1 cellular context compared by ENCODE assay signal in genomic region chr2:70248145-70248809, GRCh38.
TF ChIP-seq lines count a peak whose summit lies in the region.

A gene with protein sequence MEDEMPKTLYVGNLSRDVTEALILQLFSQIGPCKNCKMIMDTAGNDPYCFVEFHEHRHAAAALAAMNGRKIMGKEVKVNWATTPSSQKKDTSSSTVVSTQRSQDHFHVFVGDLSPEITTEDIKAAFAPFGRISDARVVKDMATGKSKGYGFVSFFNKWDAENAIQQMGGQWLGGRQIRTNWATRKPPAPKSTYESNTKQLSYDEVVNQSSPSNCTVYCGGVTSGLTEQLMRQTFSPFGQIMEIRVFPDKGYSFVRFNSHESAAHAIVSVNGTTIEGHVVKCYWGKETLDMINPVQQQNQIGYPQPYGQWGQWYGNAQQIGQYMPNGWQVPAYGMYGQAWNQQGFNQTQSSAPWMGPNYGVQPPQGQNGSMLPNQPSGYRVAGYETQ (minus strand): TSS chr2:70248628. CDS start chr2:70248430, 198 bp downstream.

TF ChIP-seq in HepG2, 621 proteins besides CTCF, POLR2A, EP300 and RAD21 (continued from another document and continues in another):
- TF ChIP-seq SOX13 (IDR thresholded peaks at IDR 0.05) (peak; percentile 53; the same call in 1 of the 2 replicates), SOX13 (CRISPR knock-in tag; conservative IDR thresholded peaks at IDR 0.05 in 1 of 2, IDR thresholded peaks at IDR 0.05 in 1 of 2) (peak in 1 of 2 experiments; percentile 74; a peak in 2 of 4 replicates), PTBP1 (IDR thresholded peaks at IDR 0.05; ENCODE audit: low read depth, low read length, poor library complexity, severe bottlenecking) (peak; percentile 85), FOXK1 (CRISPR knock-in tag; IDR thresholded peaks at IDR 0.05; ENCODE audit: borderline replicate concordance, low read depth) (no peak; the same call in none of the 2 replicates), SMARCE1 (IDR thresholded peaks at IDR 0.05; ENCODE audit: borderline replicate concordance) (no peak), PITX1 (CRISPR knock-in tag; IDR thresholded peaks at IDR 0.05) (peak; percentile 83), ZNF766 (CRISPR knock-in tag; IDR thresholded peaks at IDR 0.05; ENCODE audit: borderline replicate concordance) (no peak), POLR2AphosphoS2 (IDR thresholded peaks at IDR 0.05; ENCODE audit: low read depth, low read length) (peak; percentile 95), SALL1 (CRISPR knock-in tag; IDR thresholded peaks at IDR 0.05) (peak; percentile 82), KLF9 (CRISPR knock-in tag; IDR thresholded peaks at IDR 0.05; ENCODE audit: low read depth) (peak; percentile 33; the same call in 1 of the 2 replicates), ZNF589 (CRISPR knock-in tag; conservative IDR thresholded peaks at IDR 0.05) (0 out of 2 replicates have a peak, but pooled peaks have one; percentile 38), ZNF703 (CRISPR knock-in tag; IDR thresholded peaks at IDR 0.05; ENCODE audit: borderline replicate concordance) (peak; percentile 20; the same call in 1 of the 2 replicates), ZNF326 (CRISPR knock-in tag; IDR thresholded peaks at IDR 0.05; ENCODE audit: borderline replicate concordance) (no peak; the same call in 1 of the 2 replicates), DRAP1 (CRISPR knock-in tag; IDR thresholded peaks at IDR 0.05) (peak; percentile 82), ZUFSP (CRISPR knock-in tag; IDR thresholded peaks at IDR 0.05; ENCODE audit: borderline replicate concordance) (no peak), ZNF883 (CRISPR knock-in tag; IDR thresholded peaks at IDR 0.05; ENCODE audit: not compliant biosample characterization) (peak; percentile 77), PHF8 (CRISPR knock-in tag; IDR thresholded peaks at IDR 0.05) (peak; percentile 98), ZNF329 (CRISPR knock-in tag; IDR thresholded peaks at IDR 0.05; ENCODE audit: low read depth) (peak; percentile 72; the same call in 1 of the 2 replicates), GABPB1 (CRISPR knock-in tag; IDR thresholded peaks at IDR 0.05) (peak; percentile 69; the same call in 1 of the 2 replicates), ZNF891 (CRISPR knock-in tag; IDR thresholded peaks at IDR 0.05) (peak; percentile 96), MED8 (CRISPR knock-in tag; IDR thresholded peaks at IDR 0.05; ENCODE audit: insufficient replicate concordance) (peak; percentile 59), ZNF296 (CRISPR knock-in tag; conservative IDR thresholded peaks at IDR 0.05) (0 out of 2 replicates have a peak, but pooled peaks have one; percentile 59), RXRA (CRISPR knock-in tag; IDR thresholded peaks at IDR 0.05) (peak; percentile 80), CEBPZ (IDR thresholded peaks at IDR 0.05; ENCODE audit: low read length) (no peak)
- TF ChIP-seq, protein P1, sequence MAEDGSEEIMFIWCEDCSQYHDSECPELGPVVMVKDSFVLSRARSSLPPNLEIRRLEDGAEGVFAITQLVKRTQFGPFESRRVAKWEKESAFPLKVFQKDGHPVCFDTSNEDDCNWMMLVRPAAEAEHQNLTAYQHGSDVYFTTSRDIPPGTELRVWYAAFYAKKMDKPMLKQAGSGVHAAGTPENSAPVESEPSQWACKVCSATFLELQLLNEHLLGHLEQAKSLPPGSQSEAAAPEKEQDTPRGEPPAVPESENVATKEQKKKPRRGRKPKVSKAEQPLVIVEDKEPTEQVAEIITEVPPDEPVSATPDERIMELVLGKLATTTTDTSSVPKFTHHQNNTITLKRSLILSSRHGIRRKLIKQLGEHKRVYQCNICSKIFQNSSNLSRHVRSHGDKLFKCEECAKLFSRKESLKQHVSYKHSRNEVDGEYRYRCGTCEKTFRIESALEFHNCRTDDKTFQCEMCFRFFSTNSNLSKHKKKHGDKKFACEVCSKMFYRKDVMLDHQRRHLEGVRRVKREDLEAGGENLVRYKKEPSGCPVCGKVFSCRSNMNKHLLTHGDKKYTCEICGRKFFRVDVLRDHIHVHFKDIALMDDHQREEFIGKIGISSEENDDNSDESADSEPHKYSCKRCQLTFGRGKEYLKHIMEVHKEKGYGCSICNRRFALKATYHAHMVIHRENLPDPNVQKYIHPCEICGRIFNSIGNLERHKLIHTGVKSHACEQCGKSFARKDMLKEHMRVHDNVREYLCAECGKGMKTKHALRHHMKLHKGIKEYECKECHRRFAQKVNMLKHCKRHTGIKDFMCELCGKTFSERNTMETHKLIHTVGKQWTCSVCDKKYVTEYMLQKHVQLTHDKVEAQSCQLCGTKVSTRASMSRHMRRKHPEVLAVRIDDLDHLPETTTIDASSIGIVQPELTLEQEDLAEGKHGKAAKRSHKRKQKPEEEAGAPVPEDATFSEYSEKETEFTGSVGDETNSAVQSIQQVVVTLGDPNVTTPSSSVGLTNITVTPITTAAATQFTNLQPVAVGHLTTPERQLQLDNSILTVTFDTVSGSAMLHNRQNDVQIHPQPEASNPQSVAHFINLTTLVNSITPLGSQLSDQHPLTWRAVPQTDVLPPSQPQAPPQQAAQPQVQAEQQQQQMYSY (CRISPR knock-in tag; IDR thresholded peaks at IDR 0.05), result 0 out of 2 replicates have a peak, but pooled peaks have one; percentile 17
- TF ChIP-seq, protein P2, sequence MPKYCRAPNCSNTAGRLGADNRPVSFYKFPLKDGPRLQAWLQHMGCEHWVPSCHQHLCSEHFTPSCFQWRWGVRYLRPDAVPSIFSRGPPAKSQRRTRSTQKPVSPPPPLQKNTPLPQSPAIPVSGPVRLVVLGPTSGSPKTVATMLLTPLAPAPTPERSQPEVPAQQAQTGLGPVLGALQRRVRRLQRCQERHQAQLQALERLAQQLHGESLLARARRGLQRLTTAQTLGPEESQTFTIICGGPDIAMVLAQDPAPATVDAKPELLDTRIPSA (CRISPR knock-in tag; IDR thresholded peaks at IDR 0.05; ENCODE audit: borderline replicate concordance), result no peak
- TF ChIP-seq, protein P3, sequence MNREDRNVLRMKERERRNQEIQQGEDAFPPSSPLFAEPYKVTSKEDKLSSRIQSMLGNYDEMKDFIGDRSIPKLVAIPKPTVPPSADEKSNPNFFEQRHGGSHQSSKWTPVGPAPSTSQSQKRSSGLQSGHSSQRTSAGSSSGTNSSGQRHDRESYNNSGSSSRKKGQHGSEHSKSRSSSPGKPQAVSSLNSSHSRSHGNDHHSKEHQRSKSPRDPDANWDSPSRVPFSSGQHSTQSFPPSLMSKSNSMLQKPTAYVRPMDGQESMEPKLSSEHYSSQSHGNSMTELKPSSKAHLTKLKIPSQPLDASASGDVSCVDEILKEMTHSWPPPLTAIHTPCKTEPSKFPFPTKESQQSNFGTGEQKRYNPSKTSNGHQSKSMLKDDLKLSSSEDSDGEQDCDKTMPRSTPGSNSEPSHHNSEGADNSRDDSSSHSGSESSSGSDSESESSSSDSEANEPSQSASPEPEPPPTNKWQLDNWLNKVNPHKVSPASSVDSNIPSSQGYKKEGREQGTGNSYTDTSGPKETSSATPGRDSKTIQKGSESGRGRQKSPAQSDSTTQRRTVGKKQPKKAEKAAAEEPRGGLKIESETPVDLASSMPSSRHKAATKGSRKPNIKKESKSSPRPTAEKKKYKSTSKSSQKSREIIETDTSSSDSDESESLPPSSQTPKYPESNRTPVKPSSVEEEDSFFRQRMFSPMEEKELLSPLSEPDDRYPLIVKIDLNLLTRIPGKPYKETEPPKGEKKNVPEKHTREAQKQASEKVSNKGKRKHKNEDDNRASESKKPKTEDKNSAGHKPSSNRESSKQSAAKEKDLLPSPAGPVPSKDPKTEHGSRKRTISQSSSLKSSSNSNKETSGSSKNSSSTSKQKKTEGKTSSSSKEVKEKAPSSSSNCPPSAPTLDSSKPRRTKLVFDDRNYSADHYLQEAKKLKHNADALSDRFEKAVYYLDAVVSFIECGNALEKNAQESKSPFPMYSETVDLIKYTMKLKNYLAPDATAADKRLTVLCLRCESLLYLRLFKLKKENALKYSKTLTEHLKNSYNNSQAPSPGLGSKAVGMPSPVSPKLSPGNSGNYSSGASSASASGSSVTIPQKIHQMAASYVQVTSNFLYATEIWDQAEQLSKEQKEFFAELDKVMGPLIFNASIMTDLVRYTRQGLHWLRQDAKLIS (CRISPR knock-in tag; IDR thresholded peaks at IDR 0.05), result peak; percentile 90
- TF ChIP-seq, protein P4, sequence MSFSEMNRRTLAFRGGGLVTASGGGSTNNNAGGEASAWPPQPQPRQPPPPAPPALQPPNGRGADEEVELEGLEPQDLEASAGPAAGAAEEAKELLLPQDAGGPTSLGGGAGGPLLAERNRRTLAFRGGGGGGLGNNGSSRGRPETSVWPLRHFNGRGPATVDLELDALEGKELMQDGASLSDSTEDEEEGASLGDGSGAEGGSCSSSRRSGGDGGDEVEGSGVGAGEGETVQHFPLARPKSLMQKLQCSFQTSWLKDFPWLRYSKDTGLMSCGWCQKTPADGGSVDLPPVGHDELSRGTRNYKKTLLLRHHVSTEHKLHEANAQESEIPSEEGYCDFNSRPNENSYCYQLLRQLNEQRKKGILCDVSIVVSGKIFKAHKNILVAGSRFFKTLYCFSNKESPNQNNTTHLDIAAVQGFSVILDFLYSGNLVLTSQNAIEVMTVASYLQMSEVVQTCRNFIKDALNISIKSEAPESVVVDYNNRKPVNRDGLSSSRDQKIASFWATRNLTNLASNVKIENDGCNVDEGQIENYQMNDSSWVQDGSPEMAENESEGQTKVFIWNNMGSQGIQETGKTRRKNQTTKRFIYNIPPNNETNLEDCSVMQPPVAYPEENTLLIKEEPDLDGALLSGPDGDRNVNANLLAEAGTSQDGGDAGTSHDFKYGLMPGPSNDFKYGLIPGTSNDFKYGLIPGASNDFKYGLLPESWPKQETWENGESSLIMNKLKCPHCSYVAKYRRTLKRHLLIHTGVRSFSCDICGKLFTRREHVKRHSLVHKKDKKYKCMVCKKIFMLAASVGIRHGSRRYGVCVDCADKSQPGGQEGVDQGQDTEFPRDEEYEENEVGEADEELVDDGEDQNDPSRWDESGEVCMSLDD (CRISPR knock-in tag; IDR thresholded peaks at IDR 0.05; ENCODE audit: borderline replicate concordance), result no peak
- TF ChIP-seq, protein P5, sequence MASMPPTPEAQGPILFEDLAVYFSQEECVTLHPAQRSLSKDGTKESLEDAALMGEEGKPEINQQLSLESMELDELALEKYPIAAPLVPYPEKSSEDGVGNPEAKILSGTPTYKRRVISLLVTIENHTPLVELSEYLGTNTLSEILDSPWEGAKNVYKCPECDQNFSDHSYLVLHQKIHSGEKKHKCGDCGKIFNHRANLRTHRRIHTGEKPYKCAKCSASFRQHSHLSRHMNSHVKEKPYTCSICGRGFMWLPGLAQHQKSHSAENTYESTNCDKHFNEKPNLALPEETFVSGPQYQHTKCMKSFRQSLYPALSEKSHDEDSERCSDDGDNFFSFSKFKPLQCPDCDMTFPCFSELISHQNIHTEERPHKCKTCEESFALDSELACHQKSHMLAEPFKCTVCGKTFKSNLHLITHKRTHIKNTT (CRISPR knock-in tag; IDR thresholded peaks at IDR 0.05), result no peak
- TF ChIP-seq, protein P6, sequence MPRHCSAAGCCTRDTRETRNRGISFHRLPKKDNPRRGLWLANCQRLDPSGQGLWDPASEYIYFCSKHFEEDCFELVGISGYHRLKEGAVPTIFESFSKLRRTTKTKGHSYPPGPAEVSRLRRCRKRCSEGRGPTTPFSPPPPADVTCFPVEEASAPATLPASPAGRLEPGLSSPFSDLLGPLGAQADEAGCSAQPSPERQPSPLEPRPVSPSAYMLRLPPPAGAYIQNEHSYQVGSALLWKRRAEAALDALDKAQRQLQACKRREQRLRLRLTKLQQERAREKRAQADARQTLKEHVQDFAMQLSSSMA (CRISPR knock-in tag; IDR thresholded peaks at IDR 0.05), result peak; percentile 31; the same call in 1 of the 2 replicates
- TF ChIP-seq, protein P7, sequence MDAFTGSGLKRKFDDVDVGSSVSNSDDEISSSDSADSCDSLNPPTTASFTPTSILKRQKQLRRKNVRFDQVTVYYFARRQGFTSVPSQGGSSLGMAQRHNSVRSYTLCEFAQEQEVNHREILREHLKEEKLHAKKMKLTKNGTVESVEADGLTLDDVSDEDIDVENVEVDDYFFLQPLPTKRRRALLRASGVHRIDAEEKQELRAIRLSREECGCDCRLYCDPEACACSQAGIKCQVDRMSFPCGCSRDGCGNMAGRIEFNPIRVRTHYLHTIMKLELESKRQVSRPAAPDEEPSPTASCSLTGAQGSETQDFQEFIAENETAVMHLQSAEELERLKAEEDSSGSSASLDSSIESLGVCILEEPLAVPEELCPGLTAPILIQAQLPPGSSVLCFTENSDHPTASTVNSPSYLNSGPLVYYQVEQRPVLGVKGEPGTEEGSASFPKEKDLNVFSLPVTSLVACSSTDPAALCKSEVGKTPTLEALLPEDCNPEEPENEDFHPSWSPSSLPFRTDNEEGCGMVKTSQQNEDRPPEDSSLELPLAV (CRISPR knock-in tag; conservative IDR thresholded peaks at IDR 0.05; ENCODE audit: low read depth), result no peak
